Comparison of ENCODE assay signal across 14 cellular contexts in the genomic region with DNA sequence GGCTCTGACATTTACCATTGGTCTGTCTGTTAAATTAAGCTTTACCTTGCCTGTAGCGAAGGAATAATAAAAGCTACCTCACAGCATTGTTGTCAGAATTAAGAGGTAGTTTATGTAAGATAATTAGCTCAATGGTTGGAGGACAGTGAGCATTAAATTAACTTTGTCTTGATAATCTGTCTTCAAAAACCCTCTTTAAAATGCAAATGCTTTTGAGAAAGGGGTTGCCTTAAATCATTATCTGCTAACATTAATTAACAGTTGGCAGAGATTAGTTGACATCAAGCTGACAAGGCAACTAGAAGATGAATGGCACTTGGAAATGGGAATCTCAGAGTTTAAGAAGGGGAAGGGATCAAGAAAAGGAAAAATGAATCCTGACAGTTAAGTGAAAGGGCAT.
DNase-seq lines count a peak whose midpoint lies in the region; ATAC-seq and TF ChIP-seq lines count a peak whose summit lies in the region.
"Had no signal": no experiment of that assay in that cellular context is flagged by ENCODE, and none has a peak within 500 bp of the region (broad histone marks: within the 10 kb centered on the region; RNA-seq: fewer than 3 reads in every experiment).

No MANE protein-coding gene starts in this region.

- no peak overlapping the region for H2BK120ac ChIP-seq in mesendoderm (ENCODE audit: low read depth, low read length)

- no peaks in the 10 kb centered on the region for H3K36me3 ChIP-seq in mesendoderm (ENCODE audit: control insufficient read depth, insufficient read depth, low read length)
- H3K36me3 ChIP-seq: BE2C had no signal

- H3K4me1 Mint-ChIP-seq in WTC11: peaks cover 9% of the 10 kb centered on the region
- H3K4me1 Mint-ChIP-seq: CD8-positive, alpha-beta memory T cell had no signal

- no peak overlapping the region for H4K8ac ChIP-seq in mesendoderm (ENCODE audit: low read depth, low read length)

- WGBS in mesendoderm (ENCODE audit: extremely low coverage, insufficient coverage, low lambda C conversion rate): no CpG with 5 or more reads among the region's 1 CpG

- no peak overlapping the region; the same call in 1 of the 2 replicates for H3K4me3 Mint-ChIP-seq in WTC11
- H3K4me3 Mint-ChIP-seq: CD4-positive, CD25-positive, alpha-beta regulatory T cell; CD8-positive, alpha-beta memory T cell; H9 had no signal

- H3K79me2 ChIP-seq in mesendoderm (ENCODE audit: control insufficient read depth, insufficient read depth, low read length): no peaks in the 10 kb centered on the region

- H3K36me3 Mint-ChIP-seq in WTC11: peaks cover 32% of the 10 kb centered on the region
- H3K36me3 Mint-ChIP-seq: CD4-positive, CD25-positive, alpha-beta regulatory T cell; CD8-positive, alpha-beta memory T cell had no signal

- no peak overlapping the region for H2BK15ac ChIP-seq in mesendoderm (replicated peaks; ENCODE audit: low read depth)

- no peak overlapping the region for H3K27ac Mint-ChIP-seq in WTC11
- H3K27ac Mint-ChIP-seq: CD4-positive, CD25-positive, alpha-beta regulatory T cell; CD8-positive, alpha-beta memory T cell had no signal

- peak; percentile 35 for DNase-seq in NCI-H524 treated with DMSO at 0.1 percent for 48 hours (lab: John Stamatoyannopoulos, UW)
- no peak for DNase-seq in WTC11 (ENCODE audit: low spot score)
- DNase-seq in mesendoderm: peak; percentile 3
- no peak for DNase-seq in H4 (ENCODE audit: low spot score)
- DNase-seq in NCI-H146 (lab: John Stamatoyannopoulos, UW): no peak
- DNase-seq in OCI-M1 (lab: John Stamatoyannopoulos, UW): no peak
- DNase-seq: ACHN; BE2C; C1 segment of cervical spinal cord; CD4-positive, CD25-positive, alpha-beta regulatory T cell; CD8-positive, alpha-beta memory T cell; COR-L47; GM23248; H9 had no signal

- no peak overlapping the region for H3K56ac ChIP-seq in mesendoderm (ENCODE audit: low read length)

- H3K9me3 Mint-ChIP-seq in WTC11: peaks cover 41% of the 10 kb centered on the region

- no peak overlapping the region for H2BK5ac ChIP-seq in mesendoderm (ENCODE audit: low read length)

- CTCF ChIA-PET in WTC11 (lab: Charles Lee): interaction anchor here (1.1 to 2.1 kb wide), 2 partner anchors 14 to 85 kb away, joined by 3 to 7 read pairs; no protein-coding TSS in a partner anchor

- no peak overlapping the region for H2AK5ac ChIP-seq in mesendoderm (ENCODE audit: low read length)

- H3K9ac ChIP-seq in mesendoderm (ENCODE audit: low read length): no peak overlapping the region
- H3K9ac ChIP-seq: GM23248 had no signal

- H3K27me3 Mint-ChIP-seq in WTC11 (ENCODE audit: low read depth): peaks cover 63% of the 10 kb centered on the region
- H3K27me3 Mint-ChIP-seq: CD4-positive, CD25-positive, alpha-beta regulatory T cell; CD8-positive, alpha-beta memory T cell had no signal

- no peak overlapping the region for H3K23ac ChIP-seq in mesendoderm (ENCODE audit: low read length)

- no peak overlapping the region for H3K4me3 ChIP-seq in mesendoderm (ENCODE audit: low read length)
- H3K4me3 ChIP-seq: GM23248 had no signal

- H3K79me1 ChIP-seq in mesendoderm (ENCODE audit: low read length): no peaks in the 10 kb centered on the region

- POLR2A ChIA-PET in WTC11 (lab: Charles Lee): no interaction called here

- no peak overlapping the region for H3K27ac ChIP-seq in mesendoderm (ENCODE audit: low read depth, low read length)
- H3K27ac ChIP-seq: GM23248 had no signal

- no peak overlapping the region for H3K18ac ChIP-seq in mesendoderm (ENCODE audit: low read length)

- H3K4me1 ChIP-seq in mesendoderm (ENCODE audit: control insufficient read depth, low read depth, low read length): no peaks in the 10 kb centered on the region
- H3K4me1 ChIP-seq: BE2C had no signal

- H3K4ac ChIP-seq in mesendoderm (ENCODE audit: low read depth, low read length): no peak overlapping the region

- no peak for TF ChIP-seq CTCF in WTC11 (IDR thresholded peaks at IDR 0.05)

- H4K5ac ChIP-seq in mesendoderm (ENCODE audit: low read length): no peak overlapping the region

- no peaks in the 10 kb centered on the region for H3K27me3 ChIP-seq in mesendoderm (ENCODE audit: insufficient read depth, low read length, poor library complexity)
- H3K27me3 ChIP-seq: BE2C had no signal

- peak; percentile 47; the same call in 1 of the 2 replicates for ATAC-seq in WTC11

- H3K4me2 ChIP-seq in mesendoderm (ENCODE audit: low read length): no peak overlapping the region

TF ChIP-seq in WTC11, 78 proteins besides CTCF, POLR2A, EP300 and RAD21:
- no peak for TF ChIP-seq NR1H2 (CRISPR knock-in tag; IDR thresholded peaks at IDR 0.05)
- no peak for TF ChIP-seq TCF7 (CRISPR knock-in tag; IDR thresholded peaks at IDR 0.05; ENCODE audit: low read depth)
- no peak for TF ChIP-seq NR2C2 (CRISPR knock-in tag; IDR thresholded peaks at IDR 0.05)
- TF ChIP-seq, protein P1, sequence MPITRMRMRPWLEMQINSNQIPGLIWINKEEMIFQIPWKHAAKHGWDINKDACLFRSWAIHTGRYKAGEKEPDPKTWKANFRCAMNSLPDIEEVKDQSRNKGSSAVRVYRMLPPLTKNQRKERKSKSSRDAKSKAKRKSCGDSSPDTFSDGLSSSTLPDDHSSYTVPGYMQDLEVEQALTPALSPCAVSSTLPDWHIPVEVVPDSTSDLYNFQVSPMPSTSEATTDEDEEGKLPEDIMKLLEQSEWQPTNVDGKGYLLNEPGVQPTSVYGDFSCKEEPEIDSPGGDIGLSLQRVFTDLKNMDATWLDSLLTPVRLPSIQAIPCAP (CRISPR knock-in tag; IDR thresholded peaks at IDR 0.05): no peak
- TF ChIP-seq, protein P2, sequence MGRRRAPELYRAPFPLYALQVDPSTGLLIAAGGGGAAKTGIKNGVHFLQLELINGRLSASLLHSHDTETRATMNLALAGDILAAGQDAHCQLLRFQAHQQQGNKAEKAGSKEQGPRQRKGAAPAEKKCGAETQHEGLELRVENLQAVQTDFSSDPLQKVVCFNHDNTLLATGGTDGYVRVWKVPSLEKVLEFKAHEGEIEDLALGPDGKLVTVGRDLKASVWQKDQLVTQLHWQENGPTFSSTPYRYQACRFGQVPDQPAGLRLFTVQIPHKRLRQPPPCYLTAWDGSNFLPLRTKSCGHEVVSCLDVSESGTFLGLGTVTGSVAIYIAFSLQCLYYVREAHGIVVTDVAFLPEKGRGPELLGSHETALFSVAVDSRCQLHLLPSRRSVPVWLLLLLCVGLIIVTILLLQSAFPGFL (CRISPR knock-in tag; IDR thresholded peaks at IDR 0.05; ENCODE audit: borderline replicate concordance): no peak
- no peak for TF ChIP-seq SP1 (CRISPR knock-in tag; conservative IDR thresholded peaks at IDR 0.05)
- TF ChIP-seq EMX1 (CRISPR knock-in tag; IDR thresholded peaks at IDR 0.05): no peak
- TF ChIP-seq, protein P3, sequence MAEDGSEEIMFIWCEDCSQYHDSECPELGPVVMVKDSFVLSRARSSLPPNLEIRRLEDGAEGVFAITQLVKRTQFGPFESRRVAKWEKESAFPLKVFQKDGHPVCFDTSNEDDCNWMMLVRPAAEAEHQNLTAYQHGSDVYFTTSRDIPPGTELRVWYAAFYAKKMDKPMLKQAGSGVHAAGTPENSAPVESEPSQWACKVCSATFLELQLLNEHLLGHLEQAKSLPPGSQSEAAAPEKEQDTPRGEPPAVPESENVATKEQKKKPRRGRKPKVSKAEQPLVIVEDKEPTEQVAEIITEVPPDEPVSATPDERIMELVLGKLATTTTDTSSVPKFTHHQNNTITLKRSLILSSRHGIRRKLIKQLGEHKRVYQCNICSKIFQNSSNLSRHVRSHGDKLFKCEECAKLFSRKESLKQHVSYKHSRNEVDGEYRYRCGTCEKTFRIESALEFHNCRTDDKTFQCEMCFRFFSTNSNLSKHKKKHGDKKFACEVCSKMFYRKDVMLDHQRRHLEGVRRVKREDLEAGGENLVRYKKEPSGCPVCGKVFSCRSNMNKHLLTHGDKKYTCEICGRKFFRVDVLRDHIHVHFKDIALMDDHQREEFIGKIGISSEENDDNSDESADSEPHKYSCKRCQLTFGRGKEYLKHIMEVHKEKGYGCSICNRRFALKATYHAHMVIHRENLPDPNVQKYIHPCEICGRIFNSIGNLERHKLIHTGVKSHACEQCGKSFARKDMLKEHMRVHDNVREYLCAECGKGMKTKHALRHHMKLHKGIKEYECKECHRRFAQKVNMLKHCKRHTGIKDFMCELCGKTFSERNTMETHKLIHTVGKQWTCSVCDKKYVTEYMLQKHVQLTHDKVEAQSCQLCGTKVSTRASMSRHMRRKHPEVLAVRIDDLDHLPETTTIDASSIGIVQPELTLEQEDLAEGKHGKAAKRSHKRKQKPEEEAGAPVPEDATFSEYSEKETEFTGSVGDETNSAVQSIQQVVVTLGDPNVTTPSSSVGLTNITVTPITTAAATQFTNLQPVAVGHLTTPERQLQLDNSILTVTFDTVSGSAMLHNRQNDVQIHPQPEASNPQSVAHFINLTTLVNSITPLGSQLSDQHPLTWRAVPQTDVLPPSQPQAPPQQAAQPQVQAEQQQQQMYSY (CRISPR knock-in tag; IDR thresholded peaks at IDR 0.05): no peak

Comparison
In these comparisons a context has a peak if more than half of its experiments do, and no peak if none do; other contexts are left out.
1. DNase-seq: peak in NCI-H524 treated with DMSO at 0.1 percent for 48 hours (single experiment) and mesendoderm (single experiment); none in WTC11 (single experiment), H4 (single experiment), NCI-H146 (single experiment) and OCI-M1 (single experiment).